ENCODE assay signal across 1 cellular context in the genomic region with DNA sequence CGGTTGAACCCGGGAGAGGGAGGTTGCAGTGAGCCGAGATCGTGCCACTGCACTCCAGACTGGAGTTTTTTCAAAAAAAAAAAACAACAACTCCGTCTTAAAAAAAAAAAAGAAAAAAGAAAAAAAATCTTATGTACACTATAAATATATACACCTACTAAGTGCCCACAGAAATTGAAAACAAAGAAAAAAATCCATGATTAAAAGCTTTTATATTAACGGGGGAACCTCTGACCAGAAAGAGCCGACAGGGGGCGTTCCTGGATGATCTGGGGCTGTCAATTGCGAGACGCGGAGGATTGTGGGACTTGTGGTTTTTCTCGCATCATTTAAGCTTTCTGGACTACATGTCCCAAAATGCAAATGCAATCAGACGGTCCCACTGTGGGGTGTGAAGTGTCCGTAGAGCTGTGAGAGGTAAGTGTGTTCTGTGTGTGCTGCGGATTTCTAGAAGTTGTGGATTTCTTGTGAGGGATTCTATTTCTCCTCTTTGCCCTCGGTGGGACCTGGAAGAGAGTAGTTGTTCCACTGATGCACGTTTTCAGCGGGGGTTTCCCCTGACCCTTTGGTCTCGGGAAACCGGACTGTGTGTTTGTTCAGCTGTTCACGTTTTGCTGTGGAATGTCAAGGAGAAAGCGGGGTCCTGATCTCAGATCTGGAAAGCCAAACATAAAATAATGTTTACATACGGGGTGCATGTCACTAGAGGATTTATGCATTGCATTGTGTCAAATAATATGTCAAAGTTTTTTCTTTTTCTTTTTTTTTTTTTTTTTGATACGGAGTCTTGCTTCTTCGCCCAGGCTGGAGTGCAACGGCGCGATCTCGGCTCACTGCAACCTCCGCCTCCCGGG.
TF ChIP-seq lines count a peak whose summit lies in the region.

A gene with protein sequence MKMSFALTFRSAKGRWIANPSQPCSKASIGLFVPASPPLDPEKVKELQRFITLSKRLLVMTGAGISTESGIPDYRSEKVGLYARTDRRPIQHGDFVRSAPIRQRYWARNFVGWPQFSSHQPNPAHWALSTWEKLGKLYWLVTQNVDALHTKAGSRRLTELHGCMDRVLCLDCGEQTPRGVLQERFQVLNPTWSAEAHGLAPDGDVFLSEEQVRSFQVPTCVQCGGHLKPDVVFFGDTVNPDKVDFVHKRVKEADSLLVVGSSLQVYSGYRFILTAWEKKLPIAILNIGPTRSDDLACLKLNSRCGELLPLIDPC (plus strand): TSS at position 360 of the 854 bp plus-strand sequence. CDS start 1,241 bp downstream, outside the sequence.

TF ChIP-seq in HepG2, 621 proteins besides CTCF, POLR2A, EP300 and RAD21 (continued from another document and continues in another):
- 0 out of 2 replicates have a peak, but pooled peaks have one; percentile 25 for TF ChIP-seq ZKSCAN8 (CRISPR knock-in tag; IDR thresholded peaks at IDR 0.05; ENCODE audit: borderline replicate concordance)
- TF ChIP-seq HDAC1 (CRISPR knock-in tag; IDR thresholded peaks at IDR 0.05) = peak; percentile 76
- TF ChIP-seq MAFG (CRISPR knock-in tag; IDR thresholded peaks at IDR 0.05) = no peak
- TF ChIP-seq, protein P1, sequence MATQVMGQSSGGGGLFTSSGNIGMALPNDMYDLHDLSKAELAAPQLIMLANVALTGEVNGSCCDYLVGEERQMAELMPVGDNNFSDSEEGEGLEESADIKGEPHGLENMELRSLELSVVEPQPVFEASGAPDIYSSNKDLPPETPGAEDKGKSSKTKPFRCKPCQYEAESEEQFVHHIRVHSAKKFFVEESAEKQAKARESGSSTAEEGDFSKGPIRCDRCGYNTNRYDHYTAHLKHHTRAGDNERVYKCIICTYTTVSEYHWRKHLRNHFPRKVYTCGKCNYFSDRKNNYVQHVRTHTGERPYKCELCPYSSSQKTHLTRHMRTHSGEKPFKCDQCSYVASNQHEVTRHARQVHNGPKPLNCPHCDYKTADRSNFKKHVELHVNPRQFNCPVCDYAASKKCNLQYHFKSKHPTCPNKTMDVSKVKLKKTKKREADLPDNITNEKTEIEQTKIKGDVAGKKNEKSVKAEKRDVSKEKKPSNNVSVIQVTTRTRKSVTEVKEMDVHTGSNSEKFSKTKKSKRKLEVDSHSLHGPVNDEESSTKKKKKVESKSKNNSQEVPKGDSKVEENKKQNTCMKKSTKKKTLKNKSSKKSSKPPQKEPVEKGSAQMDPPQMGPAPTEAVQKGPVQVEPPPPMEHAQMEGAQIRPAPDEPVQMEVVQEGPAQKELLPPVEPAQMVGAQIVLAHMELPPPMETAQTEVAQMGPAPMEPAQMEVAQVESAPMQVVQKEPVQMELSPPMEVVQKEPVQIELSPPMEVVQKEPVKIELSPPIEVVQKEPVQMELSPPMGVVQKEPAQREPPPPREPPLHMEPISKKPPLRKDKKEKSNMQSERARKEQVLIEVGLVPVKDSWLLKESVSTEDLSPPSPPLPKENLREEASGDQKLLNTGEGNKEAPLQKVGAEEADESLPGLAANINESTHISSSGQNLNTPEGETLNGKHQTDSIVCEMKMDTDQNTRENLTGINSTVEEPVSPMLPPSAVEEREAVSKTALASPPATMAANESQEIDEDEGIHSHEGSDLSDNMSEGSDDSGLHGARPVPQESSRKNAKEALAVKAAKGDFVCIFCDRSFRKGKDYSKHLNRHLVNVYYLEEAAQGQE (IDR thresholded peaks at IDR 0.05; ENCODE audit: borderline replicate concordance in 1 of 2, low read depth in 1 of 2, low read length in 2 of 2) = no peak
- TF ChIP-seq, protein P2, sequence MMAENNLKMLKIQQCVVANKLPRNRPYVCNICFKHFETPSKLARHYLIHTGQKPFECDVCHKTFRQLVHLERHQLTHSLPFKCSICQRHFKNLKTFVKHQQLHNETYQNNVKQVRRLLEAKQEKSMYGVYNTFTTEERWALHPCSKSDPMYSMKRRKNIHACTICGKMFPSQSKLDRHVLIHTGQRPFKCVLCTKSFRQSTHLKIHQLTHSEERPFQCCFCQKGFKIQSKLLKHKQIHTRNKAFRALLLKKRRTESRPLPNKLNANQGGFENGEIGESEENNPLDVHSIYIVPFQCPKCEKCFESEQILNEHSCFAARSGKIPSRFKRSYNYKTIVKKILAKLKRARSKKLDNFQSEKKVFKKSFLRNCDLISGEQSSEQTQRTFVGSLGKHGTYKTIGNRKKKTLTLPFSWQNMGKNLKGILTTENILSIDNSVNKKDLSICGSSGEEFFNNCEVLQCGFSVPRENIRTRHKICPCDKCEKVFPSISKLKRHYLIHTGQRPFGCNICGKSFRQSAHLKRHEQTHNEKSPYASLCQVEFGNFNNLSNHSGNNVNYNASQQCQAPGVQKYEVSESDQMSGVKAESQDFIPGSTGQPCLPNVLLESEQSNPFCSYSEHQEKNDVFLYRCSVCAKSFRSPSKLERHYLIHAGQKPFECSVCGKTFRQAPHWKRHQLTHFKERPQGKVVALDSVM (CRISPR knock-in tag; IDR thresholded peaks at IDR 0.05) = peak; percentile 53
- TF ChIP-seq, protein P3, sequence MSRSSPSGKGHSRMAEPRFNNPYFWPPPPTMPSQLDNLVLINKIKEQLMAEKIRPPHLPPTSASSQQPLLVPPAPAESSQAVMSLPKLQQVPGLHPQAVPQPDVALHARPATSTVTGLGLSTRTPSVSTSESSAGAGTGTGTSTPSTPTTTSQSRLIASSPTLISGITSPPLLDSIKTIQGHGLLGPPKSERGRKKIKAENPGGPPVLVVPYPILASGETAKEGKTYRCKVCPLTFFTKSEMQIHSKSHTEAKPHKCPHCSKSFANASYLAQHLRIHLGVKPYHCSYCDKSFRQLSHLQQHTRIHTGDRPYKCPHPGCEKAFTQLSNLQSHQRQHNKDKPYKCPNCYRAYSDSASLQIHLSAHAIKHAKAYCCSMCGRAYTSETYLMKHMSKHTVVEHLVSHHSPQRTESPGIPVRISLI (CRISPR knock-in tag; IDR thresholded peaks at IDR 0.05; ENCODE audit: borderline replicate concordance) = peak; percentile 46; the same call in 1 of the 2 replicates
- no peak for TF ChIP-seq TRIM24 (CRISPR knock-in tag; IDR thresholded peaks at IDR 0.05)
- TF ChIP-seq ZNF260 (CRISPR knock-in tag; IDR thresholded peaks at IDR 0.05; ENCODE audit: borderline replicate concordance, low read depth) = no peak
- TF ChIP-seq ZNF292 (CRISPR knock-in tag; IDR thresholded peaks at IDR 0.05; ENCODE audit: borderline replicate concordance, low read depth) = no peak
- TF ChIP-seq ZNF224 (CRISPR knock-in tag; IDR thresholded peaks at IDR 0.05) = no peak
- 0 out of 2 replicates have a peak, but pooled peaks have one; percentile 66 for TF ChIP-seq ARNTL (CRISPR knock-in tag; IDR thresholded peaks at IDR 0.05)
- no peak for TF ChIP-seq SOX6 (IDR thresholded peaks at IDR 0.05)
- no peak; the same call in 1 of the 2 replicates for TF ChIP-seq SOX6 (CRISPR knock-in tag; IDR thresholded peaks at IDR 0.05)
- TF ChIP-seq DMAP1 (CRISPR knock-in tag; IDR thresholded peaks at IDR 0.05) = 0 out of 2 replicates have a peak, but pooled peaks have one; percentile 48
- TF ChIP-seq, protein P4, sequence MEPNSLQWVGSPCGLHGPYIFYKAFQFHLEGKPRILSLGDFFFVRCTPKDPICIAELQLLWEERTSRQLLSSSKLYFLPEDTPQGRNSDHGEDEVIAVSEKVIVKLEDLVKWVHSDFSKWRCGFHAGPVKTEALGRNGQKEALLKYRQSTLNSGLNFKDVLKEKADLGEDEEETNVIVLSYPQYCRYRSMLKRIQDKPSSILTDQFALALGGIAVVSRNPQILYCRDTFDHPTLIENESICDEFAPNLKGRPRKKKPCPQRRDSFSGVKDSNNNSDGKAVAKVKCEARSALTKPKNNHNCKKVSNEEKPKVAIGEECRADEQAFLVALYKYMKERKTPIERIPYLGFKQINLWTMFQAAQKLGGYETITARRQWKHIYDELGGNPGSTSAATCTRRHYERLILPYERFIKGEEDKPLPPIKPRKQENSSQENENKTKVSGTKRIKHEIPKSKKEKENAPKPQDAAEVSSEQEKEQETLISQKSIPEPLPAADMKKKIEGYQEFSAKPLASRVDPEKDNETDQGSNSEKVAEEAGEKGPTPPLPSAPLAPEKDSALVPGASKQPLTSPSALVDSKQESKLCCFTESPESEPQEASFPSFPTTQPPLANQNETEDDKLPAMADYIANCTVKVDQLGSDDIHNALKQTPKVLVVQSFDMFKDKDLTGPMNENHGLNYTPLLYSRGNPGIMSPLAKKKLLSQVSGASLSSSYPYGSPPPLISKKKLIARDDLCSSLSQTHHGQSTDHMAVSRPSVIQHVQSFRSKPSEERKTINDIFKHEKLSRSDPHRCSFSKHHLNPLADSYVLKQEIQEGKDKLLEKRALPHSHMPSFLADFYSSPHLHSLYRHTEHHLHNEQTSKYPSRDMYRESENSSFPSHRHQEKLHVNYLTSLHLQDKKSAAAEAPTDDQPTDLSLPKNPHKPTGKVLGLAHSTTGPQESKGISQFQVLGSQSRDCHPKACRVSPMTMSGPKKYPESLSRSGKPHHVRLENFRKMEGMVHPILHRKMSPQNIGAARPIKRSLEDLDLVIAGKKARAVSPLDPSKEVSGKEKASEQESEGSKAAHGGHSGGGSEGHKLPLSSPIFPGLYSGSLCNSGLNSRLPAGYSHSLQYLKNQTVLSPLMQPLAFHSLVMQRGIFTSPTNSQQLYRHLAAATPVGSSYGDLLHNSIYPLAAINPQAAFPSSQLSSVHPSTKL (CRISPR knock-in tag; IDR thresholded peaks at IDR 0.05) = peak; percentile 60; the same call in 1 of the 2 replicates
- TF ChIP-seq, protein P5, sequence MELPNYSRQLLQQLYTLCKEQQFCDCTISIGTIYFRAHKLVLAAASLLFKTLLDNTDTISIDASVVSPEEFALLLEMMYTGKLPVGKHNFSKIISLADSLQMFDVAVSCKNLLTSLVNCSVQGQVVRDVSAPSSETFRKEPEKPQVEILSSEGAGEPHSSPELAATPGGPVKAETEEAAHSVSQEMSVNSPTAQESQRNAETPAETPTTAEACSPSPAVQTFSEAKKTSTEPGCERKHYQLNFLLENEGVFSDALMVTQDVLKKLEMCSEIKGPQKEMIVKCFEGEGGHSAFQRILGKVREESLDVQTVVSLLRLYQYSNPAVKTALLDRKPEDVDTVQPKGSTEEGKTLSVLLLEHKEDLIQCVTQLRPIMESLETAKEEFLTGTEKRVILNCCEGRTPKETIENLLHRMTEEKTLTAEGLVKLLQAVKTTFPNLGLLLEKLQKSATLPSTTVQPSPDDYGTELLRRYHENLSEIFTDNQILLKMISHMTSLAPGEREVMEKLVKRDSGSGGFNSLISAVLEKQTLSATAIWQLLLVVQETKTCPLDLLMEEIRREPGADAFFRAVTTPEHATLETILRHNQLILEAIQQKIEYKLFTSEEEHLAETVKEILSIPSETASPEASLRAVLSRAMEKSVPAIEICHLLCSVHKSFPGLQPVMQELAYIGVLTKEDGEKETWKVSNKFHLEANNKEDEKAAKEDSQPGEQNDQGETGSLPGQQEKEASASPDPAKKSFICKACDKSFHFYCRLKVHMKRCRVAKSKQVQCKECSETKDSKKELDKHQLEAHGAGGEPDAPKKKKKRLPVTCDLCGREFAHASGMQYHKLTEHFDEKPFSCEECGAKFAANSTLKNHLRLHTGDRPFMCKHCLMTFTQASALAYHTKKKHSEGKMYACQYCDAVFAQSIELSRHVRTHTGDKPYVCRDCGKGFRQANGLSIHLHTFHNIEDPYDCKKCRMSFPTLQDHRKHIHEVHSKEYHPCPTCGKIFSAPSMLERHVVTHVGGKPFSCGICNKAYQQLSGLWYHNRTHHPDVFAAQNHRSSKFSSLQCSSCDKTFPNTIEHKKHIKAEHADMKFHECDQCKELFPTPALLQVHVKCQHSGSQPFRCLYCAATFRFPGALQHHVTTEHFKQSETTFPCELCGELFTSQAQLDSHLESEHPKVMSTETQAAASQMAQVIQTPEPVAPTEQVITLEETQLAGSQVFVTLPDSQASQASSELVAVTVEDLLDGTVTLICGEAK (IDR thresholded peaks at IDR 0.05) = no peak
- TF ChIP-seq, protein P5 (CRISPR knock-in tag; IDR thresholded peaks at IDR 0.05) = no peak
- TF ChIP-seq ZNF883 (CRISPR knock-in tag; IDR thresholded peaks at IDR 0.05; ENCODE audit: not compliant biosample characterization) = no peak
- peak; percentile 40; the same call in 1 of the 2 replicates for TF ChIP-seq TARDBP (CRISPR knock-in tag; IDR thresholded peaks at IDR 0.05)
- TF ChIP-seq RXRB (CRISPR knock-in tag; IDR thresholded peaks at IDR 0.05; ENCODE audit: borderline replicate concordance) = peak; percentile 76
- peak; percentile 91 for TF ChIP-seq CREM (IDR thresholded peaks at IDR 0.05)
- no peak for TF ChIP-seq CREM (CRISPR knock-in tag; IDR thresholded peaks at IDR 0.05)
- TF ChIP-seq, protein P6, sequence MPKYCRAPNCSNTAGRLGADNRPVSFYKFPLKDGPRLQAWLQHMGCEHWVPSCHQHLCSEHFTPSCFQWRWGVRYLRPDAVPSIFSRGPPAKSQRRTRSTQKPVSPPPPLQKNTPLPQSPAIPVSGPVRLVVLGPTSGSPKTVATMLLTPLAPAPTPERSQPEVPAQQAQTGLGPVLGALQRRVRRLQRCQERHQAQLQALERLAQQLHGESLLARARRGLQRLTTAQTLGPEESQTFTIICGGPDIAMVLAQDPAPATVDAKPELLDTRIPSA (CRISPR knock-in tag; IDR thresholded peaks at IDR 0.05; ENCODE audit: borderline replicate concordance) = no peak
